29 cellular contexts compared by ENCODE assay signal in the genomic region with DNA sequence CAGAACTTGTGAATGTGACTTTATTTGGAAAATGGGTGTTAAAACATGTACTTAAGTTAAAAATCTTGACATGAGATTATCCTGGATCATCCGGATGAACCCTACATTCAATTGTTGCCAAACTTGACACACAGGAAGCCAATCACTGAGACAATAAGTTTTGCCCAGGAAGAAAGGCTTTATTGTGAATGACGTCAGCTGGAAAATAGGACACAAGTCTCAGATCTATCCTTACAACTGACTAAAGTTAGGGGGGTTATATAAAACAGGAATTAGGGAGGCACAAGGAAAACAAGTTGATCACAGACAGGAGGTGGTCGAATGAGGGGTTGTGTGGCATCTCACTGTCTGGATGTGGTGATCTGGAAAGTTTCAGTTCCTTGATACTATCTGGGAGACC.
"Had no signal": no experiment of that assay in that cellular context is flagged by ENCODE, and none has a peak within 500 bp of the region (broad histone marks: within the 10 kb centered on the region; RNA-seq: fewer than 3 reads in every experiment).

No MANE protein-coding gene starts in this region.

- H3K4me1 ChIP-seq: stomach, suprapubic skin, testis, thyroid gland, tibial artery, tibial nerve, transverse colon, upper lobe of left lung, upper lobe of right lung, uterus, vagina had no signal

- H3K27me3 Mint-ChIP-seq: stimulated activated naive B cell treated with anti-CD40 and anti-IgM and Interleukin-4, amounts not matched to agents 10 μg/mL and 1 μg/mL and 100 μg/mL, for 72 hours had no signal

- FAIRE-seq: urothelium cell line had no signal

- H3K27ac ChIP-seq: stomach, suprapubic skin, testis, thoracic aorta, thyroid gland, tibial artery, tibial nerve, transverse colon, upper lobe of left lung, upper lobe of right lung, uterus, vagina had no signal

- H3K4me3 Mint-ChIP-seq: stimulated activated effector memory CD8-positive, alpha-beta T cell treated with anti-CD3 and anti-CD28 coated beads, Interleukin-12 subunit alpha, Interleukin-12 subunit beta, amount 100 ng/mL, for 72 hours; stimulated activated memory B cell treated with anti-CD40 and anti-IgM and Interleukin-4, amounts not matched to agents 10 μg/mL and 1 μg/mL and 100 μg/mL, for 72 hours; stimulated activated naive B cell treated with anti-CD40 and anti-IgM and Interleukin-4, amounts not matched to agents 10 μg/mL and 1 μg/mL and 100 μg/mL, for 72 hours; stimulated activated naive CD8-positive, alpha-beta T cell treated with anti-CD3 and anti-CD28 coated beads, Interleukin-15, amount 100 ng/mL, for 72 hours; stimulated activated naive CD8-positive, alpha-beta T cell treated with anti-CD3 and anti-CD28 coated beads, Interleukin-15, Interleukin-2, amounts not matched to agents 100 ng/mL and 50 ng/mL, for 24 hours; type B pancreatic cell had no signal

- ATAC-seq: stimulated activated effector memory CD8-positive, alpha-beta T cell treated with anti-CD3 and anti-CD28 coated beads, Interleukin-12 subunit alpha, Interleukin-12 subunit beta, amount 100 ng/mL, for 72 hours; stimulated activated memory B cell treated with anti-CD40 and anti-IgM and Interleukin-4, amounts not matched to agents 10 μg/mL and 1 μg/mL and 100 μg/mL, for 72 hours; stimulated activated naive B cell treated with anti-CD40 and anti-IgM and Interleukin-4, amounts not matched to agents 10 μg/mL and 1 μg/mL and 100 μg/mL, for 72 hours; stimulated activated naive CD8-positive, alpha-beta T cell treated with anti-CD3 and anti-CD28 coated beads, Interleukin-15, amount 100 ng/mL, for 72 hours; stimulated activated naive CD8-positive, alpha-beta T cell treated with anti-CD3 and anti-CD28 coated beads, Interleukin-15, Interleukin-2, amounts not matched to agents 100 U/mL and 50 U/mL, for 24 hours; upper lobe of right lung had no signal

- H3K36me3 ChIP-seq: stomach, suprapubic skin, thoracic aorta, thyroid gland, tibial artery, tibial nerve, transverse colon, upper lobe of left lung, upper lobe of right lung, uterus, vagina had no signal

- H3K9me3 ChIP-seq: suprapubic skin, testis, thoracic aorta, thyroid gland, tibial artery, transverse colon, upper lobe of right lung, uterus, vagina had no signal

- H3K27me3 ChIP-seq: testis, thyroid gland, tibial artery, tibial nerve, transverse colon, upper lobe of left lung, upper lobe of right lung, uterus, vagina had no signal

- H3K27ac Mint-ChIP-seq: stimulated activated effector memory CD8-positive, alpha-beta T cell treated with anti-CD3 and anti-CD28 coated beads, Interleukin-12 subunit alpha, Interleukin-12 subunit beta, amount 100 ng/mL, for 72 hours; stimulated activated memory B cell treated with anti-CD40 and anti-IgM and Interleukin-4, amounts not matched to agents 10 μg/mL and 1 μg/mL and 100 μg/mL, for 72 hours; stimulated activated naive B cell treated with anti-CD40 and anti-IgM and Interleukin-4, amounts not matched to agents 10 μg/mL and 1 μg/mL and 100 μg/mL, for 72 hours; stimulated activated naive CD8-positive, alpha-beta T cell treated with anti-CD3 and anti-CD28 coated beads, Interleukin-15, amount 100 ng/mL, for 72 hours; stimulated activated naive CD8-positive, alpha-beta T cell treated with anti-CD3 and anti-CD28 coated beads, Interleukin-15, Interleukin-2, amounts not matched to agents 100 ng/mL and 50 ng/mL, for 24 hours; type B pancreatic cell had no signal

- H3K36me3 Mint-ChIP-seq: stimulated activated effector memory CD8-positive, alpha-beta T cell treated with anti-CD3 and anti-CD28 coated beads, Interleukin-12 subunit alpha, Interleukin-12 subunit beta, amount 100 ng/mL, for 72 hours; stimulated activated memory B cell treated with anti-CD40 and anti-IgM and Interleukin-4, amounts not matched to agents 10 μg/mL and 1 μg/mL and 100 μg/mL, for 72 hours; type B pancreatic cell had no signal

- H3K4me3 ChIP-seq: stomach, suprapubic skin, testis, thoracic aorta, thyroid gland, tibial artery, tibial nerve, transverse colon, upper lobe of left lung, upper lobe of right lung, uterus, vagina had no signal

- H3K4me1 Mint-ChIP-seq: stimulated activated effector memory CD8-positive, alpha-beta T cell treated with anti-CD3 and anti-CD28 coated beads, Interleukin-12 subunit alpha, Interleukin-12 subunit beta, amount 100 ng/mL, for 72 hours; stimulated activated memory B cell treated with anti-CD40 and anti-IgM and Interleukin-4, amounts not matched to agents 10 μg/mL and 1 μg/mL and 100 μg/mL, for 72 hours; stimulated activated naive B cell treated with anti-CD40 and anti-IgM and Interleukin-4, amounts not matched to agents 10 μg/mL and 1 μg/mL and 100 μg/mL, for 72 hours; stimulated activated naive CD8-positive, alpha-beta T cell treated with anti-CD3 and anti-CD28 coated beads, Interleukin-15, amount 100 ng/mL, for 72 hours had no signal

- DNase-seq: stimulated activated CD4-positive, alpha-beta T cell treated with anti-CD3 and anti-CD28 coated beads, Interleukin-2, amount 100 ng/mL, for 48 hours; stimulated activated CD4-positive, alpha-beta T cell treated with anti-CD3 and anti-CD28 coated beads, Interleukin-4, amount 100 ng/mL, for 1 hour; stimulated activated CD4-positive, alpha-beta T cell treated with anti-CD3 and anti-CD28 coated beads, Interleukin-4, amount 100 ng/mL, for 24 hours; stimulated activated CD4-positive, alpha-beta T cell treated with anti-CD3 and anti-CD28 coated beads, Interleukin-4, amount 100 ng/mL, for 4 hours; stimulated activated CD8-positive, alpha-beta memory T cell treated with anti-CD3 and anti-CD28 coated beads, Interleukin-4, amount 100 ng/mL, for 48 hours; stimulated activated naive B cell treated with anti-CD40 and anti-IgM and Interleukin-4, amounts not matched to agents 10 μg/mL and 1 μg/mL and 100 μg/mL, for 72 hours; stimulated activated naive CD4-positive, alpha-beta T cell; stimulated activated naive CD4-positive, alpha-beta T cell treated with Interleukin-2 at 50 U/mL for 16 hours; stimulated activated naive CD8-positive, alpha-beta T cell treated with anti-CD3 and anti-CD28 coated beads, Interleukin-15, amount 100 ng/mL, for 72 hours; stimulated activated naive CD8-positive, alpha-beta T cell treated with anti-CD3 and anti-CD28 coated beads, Interleukin-15, Interleukin-2, amounts not matched to agents 100 U/mL and 50 U/mL, for 24 hours; stomach; substantia nigra; testis; thyroid gland; tibial artery; transverse colon; trophoblast cell; upper lobe of left lung; upper lobe of right lung; uterus had no signal
